Comparison of ENCODE assay signal across 10 cellular contexts in the genomic region with DNA sequence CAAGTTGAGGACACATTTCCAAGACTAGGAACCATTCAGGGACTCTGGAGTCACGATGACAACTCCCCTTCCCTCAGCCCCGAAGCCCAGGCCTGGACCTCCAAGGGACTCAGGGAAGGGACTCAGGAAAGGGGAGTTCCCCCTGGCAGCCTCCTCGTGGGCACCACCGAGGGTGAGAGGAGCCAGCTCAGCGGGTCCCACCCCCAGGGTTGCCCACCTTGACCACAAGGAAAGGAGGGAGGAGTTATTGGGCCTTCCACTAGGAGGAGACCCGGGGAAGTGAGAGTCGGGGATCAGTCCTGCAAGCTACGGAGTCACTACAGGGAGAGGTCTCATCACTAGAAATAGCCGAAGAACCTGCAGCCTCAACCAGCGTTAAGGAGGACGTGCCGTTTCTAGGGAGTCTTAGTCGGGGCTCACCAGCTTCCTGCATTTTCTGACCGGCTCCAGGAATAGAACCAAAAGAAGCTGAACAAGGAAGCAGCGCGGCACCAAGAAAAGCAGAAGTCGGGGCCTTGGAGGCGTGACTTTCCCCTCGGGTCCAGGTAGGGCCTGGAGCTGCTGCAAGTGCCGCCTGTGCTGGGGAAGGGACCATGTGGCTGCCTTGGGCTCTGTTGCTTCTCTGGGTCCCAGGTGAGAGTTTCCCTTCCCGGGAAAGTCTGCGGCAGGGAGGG. TPM values are rescaled to one million over a fixed set of nuclear protein-coding genes. Genes with fewer than 3 reads are reported as not detected.
DNase-seq lines count a peak whose midpoint lies in the region; ATAC-seq and TF ChIP-seq lines count a peak whose summit lies in the region.
"Had no signal": no experiment of that assay in that cellular context is flagged by ENCODE, and none has a peak within 500 bp of the region (broad histone marks: within the 10 kb centered on the region; RNA-seq: fewer than 3 reads in every experiment).

A gene (plus strand): TSS at position 524 of the 674 bp plus-strand sequence. CDS start 70 bp downstream, at position 594.

- no peaks in the 10 kb centered on the region for H3K27me3 ChIP-seq in osteoblast (ENCODE audit: insufficient read depth, low read length)

- DNase-seq in GDM1 (lab: John Stamatoyannopoulos, UW) (peak; percentile 82), NOMO-1 (lab: John Stamatoyannopoulos, UW; ENCODE audit: unreplicated experiment in 2 of 2) (peak; percentile 81 to 84), osteoblast (ENCODE audit: insufficient read length, low spot score, missing footprints) (peak; percentile 27), NCI-H446 (lab: John Stamatoyannopoulos, UW) (no peak), NCI-H128 (lab: John Stamatoyannopoulos, UW; ENCODE audit: unreplicated experiment) (no peak)
- DNase-seq: NCI-H1417 treated with DMSO at 0.1 percent for 48 hours had no signal

- no peaks in the 10 kb centered on the region for H3K36me3 ChIP-seq in osteoblast (ENCODE audit: insufficient read depth, low read length)

- no peak within 1 kb of the TSS for H3K4me3 ChIP-seq in osteoblast (ENCODE audit: insufficient read depth, low read length)

- H2AFZ ChIP-seq in osteoblast (ENCODE audit: low read length) = no peak within 1 kb of the TSS

- no peaks in the 10 kb centered on the region for H3K79me2 ChIP-seq in osteoblast (ENCODE audit: insufficient read depth, low read length)

- no peak within 1 kb of the TSS for H3K27ac ChIP-seq in osteoblast (ENCODE audit: low read depth, low read length)

- H3K9me3 ChIP-seq in osteoblast (ENCODE audit: low read depth, low read length) = no peaks in the 10 kb centered on the region

- no peaks in the 10 kb centered on the region for H3K4me1 ChIP-seq in osteoblast (ENCODE audit: insufficient read depth, low read length)

- H4K20me1 ChIP-seq in osteoblast (ENCODE audit: insufficient read depth, low read length) = no peaks in the 10 kb centered on the region

- no peak within 1 kb of the TSS for H3K4me2 ChIP-seq in osteoblast (ENCODE audit: insufficient read depth, low read length)

- ATAC-seq in esophagus mucosa (peak; percentile 5), GM18858 (IDR thresholded peaks at IDR 0.05; ENCODE audit: unreplicated experiment) (no peak)
- no peak for ATAC-seq in activated CD4-positive, CD25-positive, alpha-beta regulatory T cell treated with anti-CD3 and anti-CD28 coated beads, Interleukin-2, amount 50 U/mL, for 24 hours

- TF ChIP-seq CTCF in osteoblast (IDR thresholded peaks at IDR 0.05; ENCODE audit: extremely low read depth, low read depth, low read length) = no peak

RNA-seq across cellular contexts. Expression of the gene that starts here (rescaled TPM):
- total RNA-seq in esophagus mucosa = 0.64 TPM
- total RNA-seq in osteoblast = not detected in 2 replicates
- total RNA-seq: myocyte had no signal

Comparison
In these comparisons a context has a peak if more than half of its experiments do, and no peak if none do; other contexts are left out.
1. Peak in ATAC-seq in esophagus mucosa; RNA of the gene not detected or under 1 TPM.
2. Peak in DNase-seq in osteoblast; RNA of the gene not detected or under 1 TPM.
3. DNase-seq: peak in GDM1 (single experiment) and NOMO-1 (2 of 2); none in NCI-H446 (0 of 2) and NCI-H128 (single experiment).